In genomic region chr7:28539289-28539981, GRCh38 we compare ENCODE assay signal across 14 cellular contexts.
A peak's percentile ranks its signal among the peaks of the same experiment; 100 is the strongest.
DNase-seq lines count a peak whose midpoint lies in the region; ATAC-seq and TF ChIP-seq lines count a peak whose summit lies in the region.
"Had no signal": no experiment of that assay in that cellular context is flagged by ENCODE, and none has a peak within 500 bp of the region (broad histone marks: within the 10 kb centered on the region; RNA-seq: fewer than 3 reads in every experiment).

No MANE protein-coding gene starts in this region.

- TF ChIP-seq CTCF in GM06990 (IDR thresholded peaks at IDR 0.05; ENCODE audit: insufficient read depth, low read length, poor library complexity, severe bottlenecking) = no peak

- no peak overlapping the region for H3K4me3 ChIP-seq in GM06990 (replicated peaks; ENCODE audit: low read depth, low read length)
- H3K4me3 ChIP-seq: left ventricle myocardium inferior, PC-9 had no signal

- H3K27me3 ChIP-seq in GM06990 (replicated peaks; ENCODE audit: control insufficient read depth, insufficient read depth, low read length) = no peaks in the 10 kb centered on the region

- DNase-seq in GM06990 (ENCODE audit: extremely low read depth, insufficient read length) = peak; percentile 83
- no peak for DNase-seq in NCI-H2107 (lab: John Stamatoyannopoulos, UW)
- DNase-seq in NCI-H1694 (lab: John Stamatoyannopoulos, UW) = no peak
- no peak for DNase-seq in NCI-H526 (lab: John Stamatoyannopoulos, UW)
- DNase-seq in HuH-7.5 (ENCODE audit: low spot score) = no peak
- DNase-seq: activated CD8-positive, alpha-beta T cell treated with anti-CD3 and anti-CD28 coated beads for 36 hours; activated naive CD8-positive, alpha-beta T cell treated with anti-CD3 and anti-CD28 coated beads for 36 hours; cortex of kidney; IMR-90; left ventricle myocardium inferior had no signal

- ATAC-seq in GM19025 (IDR thresholded peaks at IDR 0.05; ENCODE audit: low read depth, unreplicated experiment) (peak; percentile 88), GM21737 (IDR thresholded peaks at IDR 0.05; ENCODE audit: unreplicated experiment) (peak; percentile 95), HG03139 (IDR thresholded peaks at IDR 0.05; ENCODE audit: unreplicated experiment) (peak; percentile 98)
- ATAC-seq: activated CD8-positive, alpha-beta T cell treated with anti-CD3 and anti-CD28 coated beads for 36 hours had no signal

- H3K36me3 ChIP-seq in GM06990 (ENCODE audit: control insufficient read depth, insufficient read depth, low read length) = no peaks in the 10 kb centered on the region
- H3K36me3 ChIP-seq: left ventricle myocardium inferior had no signal
